Comparison of ENCODE assay signal across 9 cellular contexts in the genomic region with DNA sequence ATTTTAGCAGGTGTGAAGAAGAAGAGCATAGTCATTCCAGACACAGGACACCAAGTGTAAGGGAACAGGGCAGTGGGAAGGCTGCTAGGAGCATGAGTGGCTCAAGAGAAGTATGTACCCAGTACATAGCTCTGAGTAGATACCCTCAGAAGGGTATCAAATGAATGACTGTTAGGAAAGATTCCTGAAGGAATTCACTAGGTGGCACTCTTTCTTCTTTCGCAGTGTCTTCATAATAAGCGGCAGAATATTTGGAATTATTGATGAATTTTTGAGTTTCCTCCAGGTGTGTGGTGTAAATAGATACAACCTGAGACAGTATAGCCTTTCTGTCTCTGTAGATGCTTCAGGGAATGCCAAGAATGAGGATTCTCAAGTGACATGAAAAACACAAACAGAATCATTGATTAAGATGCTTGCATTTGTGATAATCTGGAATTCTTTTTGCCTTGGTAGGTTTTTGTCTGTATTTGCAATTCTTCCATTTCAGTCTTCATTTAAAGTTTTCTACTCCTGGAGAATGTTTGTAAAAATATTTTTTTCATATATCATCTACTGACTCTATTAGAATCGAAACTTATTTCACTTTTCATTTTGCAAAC.
DNase-seq lines count a peak whose midpoint lies in the region; ATAC-seq and TF ChIP-seq lines count a peak whose summit lies in the region.
"Had no signal": no experiment of that assay in that cellular context is flagged by ENCODE, and none has a peak within 500 bp of the region (broad histone marks: within the 10 kb centered on the region; RNA-seq: fewer than 3 reads in every experiment).

No MANE protein-coding gene starts in this region.

- CTCF ChIA-PET in HCT116 (lab: Charles Lee) (interaction anchor here (1.0 kb wide), 1 partner anchor 463 kb away, joined by 6 read pairs; no protein-coding TSS in a partner anchor), SK-N-SH (lab: Yijun Ruan, JAX) (interaction anchor here (0.7 to 1.2 kb wide), 5 partner anchors 15 to 460 kb away, joined by 3 to 5 read pairs (median 3); no protein-coding TSS in a partner anchor)
- CTCF ChIA-PET in activated CD8-positive, alpha-beta T cell treated with anti-CD3 and anti-CD28 coated beads for 36 hours (lab: Charles Lee): no interaction called here
- CTCF ChIA-PET in CD4-positive, alpha-beta T cell (lab: Charles Lee): no interaction called here

- H3K9ac ChIP-seq in HCT116 (ENCODE audit: low read length) (no peak overlapping the region), SK-N-SH (no peak overlapping the region)

- H3K4me3 ChIP-seq in BE2C (ENCODE audit: low read depth, low read length): no peak overlapping the region
- no peak overlapping the region for H3K4me3 ChIP-seq in HCT116 (replicated peaks in 1 of 2; ENCODE audit: low read depth in 1 of 2, low read length in 2 of 2)
- H3K4me3 ChIP-seq in SK-N-SH (ENCODE audit: low read depth in 2 of 2, low read length in 1 of 2): no peak overlapping the region
- no peak overlapping the region for H3K4me3 ChIP-seq in aorta (ENCODE audit: low read length in 2 of 2)

- no peak for TF ChIP-seq EP300 in SK-N-SH (IDR thresholded peaks at IDR 0.05; ENCODE audit: borderline replicate concordance in 1 of 2, low read depth in 1 of 2, low read length in 1 of 2)

- H3K4me1 ChIP-seq in BE2C: no peaks in the 10 kb centered on the region
- no peaks in the 10 kb centered on the region for H3K4me1 ChIP-seq in HCT116 (ENCODE audit: control insufficient read depth in 1 of 2, insufficient read depth in 2 of 2, low read length in 2 of 2)
- H3K4me1 ChIP-seq in SK-N-SH (ENCODE audit: control insufficient read depth in 1 of 2, insufficient read depth in 2 of 2, low read depth in 1 of 2, low read length in 1 of 2): no peaks in the 10 kb centered on the region
- no peaks in the 10 kb centered on the region for H3K4me1 ChIP-seq in aorta (ENCODE audit: control insufficient read depth in 1 of 2, insufficient read depth in 2 of 2, low read length in 2 of 2)

- H2AFZ ChIP-seq in HCT116 (ENCODE audit: low read depth, low read length, poor library complexity, severe bottlenecking): no peak overlapping the region
- H2AFZ ChIP-seq in SK-N-SH (ENCODE audit: low read depth): no peak overlapping the region

- BruUV-seq in HCT116 (replicated peaks; lab: Mats Ljungman, UMichigan): no TSS peak

- H3K9me3 ChIP-seq in BE2C: no peaks in the 10 kb centered on the region
- H3K9me3 ChIP-seq in HCT116 (ENCODE audit: control insufficient read depth in 1 of 2, insufficient read depth in 1 of 2, low read depth in 1 of 2, low read length in 2 of 2): no peaks in the 10 kb centered on the region; a peak in 2 of 4 replicates
- no peaks in the 10 kb centered on the region for H3K9me3 ChIP-seq in SK-N-SH
- H3K9me3 ChIP-seq in CD4-positive, alpha-beta T cell (ENCODE audit: control insufficient read depth, low read length): no peaks in the 10 kb centered on the region
- peaks cover 4% of the 10 kb centered on the region for H3K9me3 ChIP-seq in aorta (ENCODE audit: control insufficient read depth, low read length)

- no peaks in the 10 kb centered on the region for H3K36me3 Mint-ChIP-seq in activated CD8-positive, alpha-beta T cell treated with anti-CD3 and anti-CD28 coated beads for 36 hours (ENCODE audit: low read depth)
- H3K36me3 Mint-ChIP-seq in CD4-positive, alpha-beta T cell (ENCODE audit: low read depth): no peaks in the 10 kb centered on the region

- H3K27ac ChIP-seq in HCT116 (ENCODE audit: low read depth, low read length): no peak overlapping the region
- H3K27ac ChIP-seq in SK-N-SH (ENCODE audit: low read depth in 2 of 2, low read length in 1 of 2): no peak overlapping the region
- no peak overlapping the region for H3K27ac ChIP-seq in CD4-positive, alpha-beta T cell (ENCODE audit: low read depth, low read length)
- H3K27ac ChIP-seq in aorta (ENCODE audit: low read depth in 1 of 2, low read length in 2 of 2): no peak overlapping the region

- H4K20me1 ChIP-seq in HCT116 (ENCODE audit: insufficient read depth) (no peaks in the 10 kb centered on the region), SK-N-SH (ENCODE audit: insufficient read depth) (no peaks in the 10 kb centered on the region)

- no peaks in the 10 kb centered on the region for H3K36me3 ChIP-seq in BE2C
- H3K36me3 ChIP-seq in HCT116 (ENCODE audit: control insufficient read depth in 1 of 2, insufficient read depth in 2 of 2, low read length in 2 of 2): no peaks in the 10 kb centered on the region
- no peaks in the 10 kb centered on the region for H3K36me3 ChIP-seq in SK-N-SH (replicated peaks in 1 of 2; ENCODE audit: control insufficient read depth in 1 of 2, insufficient read depth in 2 of 2, low read length in 1 of 2)
- H3K36me3 ChIP-seq in aorta (ENCODE audit: control insufficient read depth in 1 of 2, insufficient read depth in 2 of 2, low read length in 1 of 2): no peaks in the 10 kb centered on the region

- no peaks in the 10 kb centered on the region for H3K27me3 Mint-ChIP-seq in activated CD8-positive, alpha-beta T cell treated with anti-CD3 and anti-CD28 coated beads for 36 hours
- H3K27me3 Mint-ChIP-seq in CD4-positive, alpha-beta T cell: no peaks in the 10 kb centered on the region
- H3K27me3 Mint-ChIP-seq: natural killer cell treated with Interleukin-12 subunit alpha and Interleukin-12 subunit beta and Interleukin-15 and Interleukin-18, amount 100 ng/mL, for 72 hours had no signal

- H3K27me3 ChIP-seq in BE2C (no peaks in the 10 kb centered on the region), HCT116 (ENCODE audit: insufficient read depth, low read length) (no peaks in the 10 kb centered on the region), SK-N-SH (ENCODE audit: insufficient read depth) (no peaks in the 10 kb centered on the region), aorta (ENCODE audit: control insufficient read depth in 1 of 2, insufficient read depth in 2 of 2, low read length in 1 of 2) (no peaks in the 10 kb centered on the region)
- no peaks in the 10 kb centered on the region for H3K27me3 ChIP-seq in CD4-positive, alpha-beta T cell (ENCODE audit: control insufficient read depth, insufficient read depth, low read length)

- RAD21 ChIA-PET in HCT116 (lab: Charles Lee; ENCODE audit: low non-redundant PET in 1 of 2, low total read pairs in 2 of 2, uncharacterized antibody in 2 of 2, unreplicated experiment in 2 of 2): no interaction called here

- no peak overlapping the region for H3K4me2 ChIP-seq in HCT116 (ENCODE audit: low read length)
- H3K4me2 ChIP-seq in SK-N-SH: no peak overlapping the region

- intact Hi-C loops in HCT116 (cut with micrococcal nuclease): loop anchor here (1.0 kb wide), 1 partner anchor 462 kb away; no protein-coding TSS in a partner anchor
- intact Hi-C loops in activated CD8-positive, alpha-beta T cell treated with anti-CD3 and anti-CD28 coated beads for 36 hours (cut with micrococcal nuclease): no loop called here
- intact Hi-C loops in CD4-positive, alpha-beta T cell (cut with DNase I, micrococcal nuclease): no loop called here
- intact Hi-C loops in aorta (cut with DNase I): loop anchor here (5.0 to 10.0 kb wide), 2 partner anchors 463 to 465 kb away; no protein-coding TSS in a partner anchor

- no peak for TF ChIP-seq POLR2A in HCT116 (IDR thresholded peaks at IDR 0.05; ENCODE audit: borderline replicate concordance, extremely low read depth, insufficient read depth, insufficient read length)

- TF ChIP-seq RAD21 in HCT116 (IDR thresholded peaks at IDR 0.05; ENCODE audit: low read depth) (peak; percentile 32; the same call in 1 of the 2 replicates), SK-N-SH (IDR thresholded peaks at IDR 0.05; ENCODE audit: low read length) (peak; percentile 66)

- H3K9me3 Mint-ChIP-seq in activated CD8-positive, alpha-beta T cell treated with anti-CD3 and anti-CD28 coated beads for 36 hours: peaks cover 12% of the 10 kb centered on the region
- H3K9me3 Mint-ChIP-seq in CD4-positive, alpha-beta T cell: peaks cover 2% of the 10 kb centered on the region

- WGBS in SK-N-SH (ENCODE audit: low lambda C conversion rate): 16% methylated on average over 3 of the region's 3 CpGs
- WGBS in aorta, 2 donors: 42 to 45% methylated on average over 3 of the region's 3 CpGs

- TF ChIP-seq CTCF in BE2C (IDR thresholded peaks at IDR 0.05; ENCODE audit: low read depth, low read length) (peak; percentile 47), HCT116 (IDR thresholded peaks at IDR 0.05 in 2 of 3, conservative IDR thresholded peaks at IDR 0.05 in 1 of 3; ENCODE audit: borderline replicate concordance in 1 of 3, insufficient read depth in 1 of 3, low read depth in 2 of 3, low read length in 2 of 3) (peak in 2 of 3 experiments; percentile 28 to 49; a peak in 3 of 6 replicates), SK-N-SH (IDR thresholded peaks at IDR 0.05) (peak; percentile 60)
- TF ChIP-seq CTCF in activated CD8-positive, alpha-beta T cell treated with anti-CD3 and anti-CD28 coated beads for 36 hours (IDR thresholded peaks at IDR 0.05): no peak
- TF ChIP-seq CTCF in CD4-positive, alpha-beta T cell (IDR thresholded peaks at IDR 0.05): no peak

- DNase-seq in BE2C (no peak), HCT116 (ENCODE audit: low read depth, low spot score) (peak; percentile 2), SK-N-SH (peak; percentile 12), kidney glomerular epithelial cell (lab: John Stamatoyannopoulos, UW) (peak; percentile 11), aorta (no peak), NCI-H2196 treated with DMSO at 0.1 percent for 48 hours (lab: John Stamatoyannopoulos, UW; ENCODE audit: unreplicated experiment) (no peak)
- no peak for DNase-seq in activated CD8-positive, alpha-beta T cell treated with anti-CD3 and anti-CD28 coated beads for 36 hours
- DNase-seq in CD4-positive, alpha-beta T cell: no peak

- H3K4me1 Mint-ChIP-seq in activated CD8-positive, alpha-beta T cell treated with anti-CD3 and anti-CD28 coated beads for 36 hours (ENCODE audit: low read depth): no peaks in the 10 kb centered on the region
- H3K4me1 Mint-ChIP-seq in CD4-positive, alpha-beta T cell (ENCODE audit: low read depth): no peaks in the 10 kb centered on the region

- H3K79me2 ChIP-seq in HCT116 (ENCODE audit: insufficient read depth, low read length): no peaks in the 10 kb centered on the region
- H3K79me2 ChIP-seq in SK-N-SH (ENCODE audit: insufficient read depth): no peaks in the 10 kb centered on the region

- ATAC-seq in HCT116 (peak; percentile 58; the same call in 1 of the 2 replicates), aorta (ENCODE audit: low FRiP score) (no peak)
- ATAC-seq in activated CD8-positive, alpha-beta T cell treated with anti-CD3 and anti-CD28 coated beads for 36 hours: no peak
- ATAC-seq in CD4-positive, alpha-beta T cell (ENCODE audit: poor library complexity): no peak
- ATAC-seq: natural killer cell treated with Interleukin-12 subunit alpha and Interleukin-12 subunit beta and Interleukin-15 and Interleukin-18, amount 100 ng/mL, for 72 hours had no signal

- POLR2A ChIA-PET in HCT116 (lab: Charles Lee) (no interaction called here), SK-N-SH (lab: Yijun Ruan, JAX) (no interaction called here)
- POLR2A ChIA-PET in activated CD8-positive, alpha-beta T cell treated with anti-CD3 and anti-CD28 coated beads for 36 hours (lab: Charles Lee): no interaction called here
- POLR2A ChIA-PET in CD4-positive, alpha-beta T cell (lab: Charles Lee): no interaction called here

- H3K9me2 ChIP-seq in HCT116 (ENCODE audit: insufficient read depth) (no peaks in the 10 kb centered on the region), SK-N-SH (no peaks in the 10 kb centered on the region)

- no peaks in the 10 kb centered on the region for H3F3A ChIP-seq in SK-N-SH (replicated peaks; ENCODE audit: insufficient read depth)

- H3K4me3 Mint-ChIP-seq in activated CD8-positive, alpha-beta T cell treated with anti-CD3 and anti-CD28 coated beads for 36 hours: no peak overlapping the region
- no peak overlapping the region for H3K4me3 Mint-ChIP-seq in CD4-positive, alpha-beta T cell
- H3K4me3 Mint-ChIP-seq: natural killer cell treated with Interleukin-12 subunit alpha and Interleukin-12 subunit beta and Interleukin-15 and Interleukin-18, amount 100 ng/mL, for 72 hours had no signal

- no peak overlapping the region for H3K27ac Mint-ChIP-seq in activated CD8-positive, alpha-beta T cell treated with anti-CD3 and anti-CD28 coated beads for 36 hours
- no peak overlapping the region for H3K27ac Mint-ChIP-seq in CD4-positive, alpha-beta T cell
- H3K27ac Mint-ChIP-seq: natural killer cell treated with Interleukin-12 subunit alpha and Interleukin-12 subunit beta and Interleukin-15 and Interleukin-18, amount 100 ng/mL, for 72 hours had no signal

Comparison
In these comparisons a context has a peak if more than half of its experiments do, and no peak if none do; other contexts are left out.
1. DNase-seq: peak in HCT116 (single experiment), SK-N-SH (single experiment) and kidney glomerular epithelial cell (single experiment); none in BE2C (single experiment), activated CD8-positive, alpha-beta T cell treated with anti-CD3 and anti-CD28 coated beads for 36 hours (single experiment), CD4-positive, alpha-beta T cell (0 of 10), aorta (0 of 2) and NCI-H2196 treated with DMSO at 0.1 percent for 48 hours (single experiment).
2. CTCF ChIP-seq: peak in BE2C (single experiment), HCT116 (2 of 3) and SK-N-SH (single experiment); none in activated CD8-positive, alpha-beta T cell treated with anti-CD3 and anti-CD28 coated beads for 36 hours (single experiment) and CD4-positive, alpha-beta T cell (single experiment).
3. CTCF ChIA-PET loops: an anchor here in HCT116 (1.0 kb wide) and SK-N-SH (0.7 to 1.2 kb wide); none called in activated CD8-positive, alpha-beta T cell treated with anti-CD3 and anti-CD28 coated beads for 36 hours and CD4-positive, alpha-beta T cell.
4. intact Hi-C loops: an anchor here in HCT116 (1.0 kb wide) and aorta (5.0 to 10.0 kb wide); none called in activated CD8-positive, alpha-beta T cell treated with anti-CD3 and anti-CD28 coated beads for 36 hours and CD4-positive, alpha-beta T cell.